In genomic region chr9:89874351-89875321, GRCh38 we compare ENCODE assay signal across 9 cellular contexts.
DNase-seq lines count a peak whose midpoint lies in the region; ATAC-seq and TF ChIP-seq lines count a peak whose summit lies in the region.
"Had no signal": no experiment of that assay in that cellular context is flagged by ENCODE, and none has a peak within 500 bp of the region (broad histone marks: within the 10 kb centered on the region; RNA-seq: fewer than 3 reads in every experiment).

No MANE protein-coding gene starts in this region.

- 63% methylated on average over 18 of the region's 18 CpGs for WGBS in hepatocyte (ENCODE audit: low lambda C conversion rate, missing lambda C conversion rate)
- WGBS in spleen, 5 donors, result 74 to 83% (median 81%) methylated on average over 14 to 18 of the region's 18 CpGs

- intact Hi-C loops in spleen (cut with DNase I; ENCODE audit: low total_unique reads), result no loop called here

- no peaks in the 10 kb centered on the region for H3K9me2 ChIP-seq in hepatocyte (replicated peaks; ENCODE audit: insufficient read depth)

- H3K79me2 ChIP-seq in hepatocyte, result no peaks in the 10 kb centered on the region

- H3K27me3 ChIP-seq in RWPE2 (ENCODE audit: insufficient read depth, poor library complexity, severe bottlenecking), result no peaks in the 10 kb centered on the region
- no peaks in the 10 kb centered on the region for H3K27me3 ChIP-seq in hepatocyte
- no peaks in the 10 kb centered on the region for H3K27me3 ChIP-seq in spleen (replicated peaks in 1 of 7)
- no peaks in the 10 kb centered on the region for H3K27me3 ChIP-seq in effector memory CD4-positive, alpha-beta T cell (replicated peaks; ENCODE audit: control insufficient read depth, insufficient read depth, low read length, poor library complexity, severe bottlenecking)

- DNase-seq in NCI-H1105 (lab: John Stamatoyannopoulos, UW), result peak; percentile 39
- DNase-seq in RWPE2 (ENCODE audit: low spot score), result peak; percentile 40
- no peak for DNase-seq in hepatocyte (ENCODE audit: low spot score)
- DNase-seq in spleen, result peak; percentile 64
- DNase-seq in effector memory CD4-positive, alpha-beta T cell, result no peak
- no peak for DNase-seq in SKM-1 (lab: John Stamatoyannopoulos, UW; ENCODE audit: unreplicated experiment)
- DNase-seq: stimulated activated naive B cell treated with anti-CD40 and anti-IgM and Interleukin-4, amounts not matched to agents 10 μg/mL and 1 μg/mL and 100 μg/mL, for 72 hours had no signal

- H3K36me3 ChIP-seq in RWPE2 (ENCODE audit: low read depth), result no peaks in the 10 kb centered on the region
- no peaks in the 10 kb centered on the region for H3K36me3 ChIP-seq in hepatocyte (replicated peaks; ENCODE audit: insufficient read depth, low read depth)
- H3K36me3 ChIP-seq in spleen, result no peaks in the 10 kb centered on the region
- H3K36me3 ChIP-seq in effector memory CD4-positive, alpha-beta T cell (ENCODE audit: control insufficient read depth, insufficient read depth, low read length), result no peaks in the 10 kb centered on the region

- ATAC-seq in RWPE2 (ENCODE audit: low read depth) (peak; percentile 13; the same call in 2 of the 3 replicates), HG02884 (IDR thresholded peaks at IDR 0.05; ENCODE audit: unreplicated experiment) (no peak)

- TF ChIP-seq CTCF in RWPE2 (IDR thresholded peaks at IDR 0.05; ENCODE audit: poor library complexity, severe bottlenecking) (no peak), hepatocyte (IDR thresholded peaks at IDR 0.05; ENCODE audit: poor library complexity) (no peak), spleen (IDR thresholded peaks at IDR 0.05 in 8 of 11, conservative IDR thresholded peaks at IDR 0.05 in 3 of 11) (no peak)

- H3K4me1 ChIP-seq in RWPE2 (ENCODE audit: insufficient read depth, poor library complexity, severe bottlenecking) (no peaks in the 10 kb centered on the region), hepatocyte (ENCODE audit: insufficient read depth) (peaks cover 26% of the 10 kb centered on the region), spleen (peaks cover 0 to 5% (median 0%) of the 10 kb centered on the region in 6 donors)
- no peaks in the 10 kb centered on the region for H3K4me1 ChIP-seq in effector memory CD4-positive, alpha-beta T cell (ENCODE audit: control insufficient read depth, insufficient read depth, low read length, poor library complexity, severe bottlenecking)

- no peak overlapping the region for H3K27ac ChIP-seq in RWPE2 (ENCODE audit: poor library complexity, severe bottlenecking)
- peak overlapping the region; percentile 34 for H3K27ac ChIP-seq in hepatocyte
- H3K27ac ChIP-seq in spleen, result peak overlapping the region in 2 of 8 donors; percentile 10 to 22
- H3K27ac ChIP-seq in effector memory CD4-positive, alpha-beta T cell (ENCODE audit: insufficient read depth, low read length, poor library complexity, severe bottlenecking), result no peak overlapping the region
- H3K27ac ChIP-seq: SK-N-MC had no signal

- H4K20me1 ChIP-seq in hepatocyte (ENCODE audit: insufficient read depth, poor library complexity, severe bottlenecking), result no peaks in the 10 kb centered on the region

- H3K9me3 ChIP-seq in RWPE2 (ENCODE audit: severe bottlenecking) (no peaks in the 10 kb centered on the region), hepatocyte (ENCODE audit: low read depth) (no peaks in the 10 kb centered on the region), spleen (no peaks in the 10 kb centered on the region)
- no peaks in the 10 kb centered on the region for H3K9me3 ChIP-seq in effector memory CD4-positive, alpha-beta T cell (ENCODE audit: control insufficient read depth, low read length)

- peak overlapping the region; percentile 46 for H3K4me2 ChIP-seq in hepatocyte

- H3K4me3 ChIP-seq in RWPE2 (ENCODE audit: severe bottlenecking) (no peak overlapping the region), hepatocyte (no peak overlapping the region), spleen (no peak overlapping the region)
- H3K4me3 ChIP-seq in effector memory CD4-positive, alpha-beta T cell (ENCODE audit: insufficient read depth, low read depth, low read length, poor library complexity, severe bottlenecking), result no peak overlapping the region
- H3K4me3 ChIP-seq: SK-N-MC had no signal

- no peak for TF ChIP-seq POLR2A in spleen (IDR thresholded peaks at IDR 0.05)

- no peak overlapping the region for H2AFZ ChIP-seq in hepatocyte

Comparison
In these comparisons a context has a peak if more than half of its experiments do, and no peak if none do; other contexts are left out.
1. DNase-seq: peak in NCI-H1105 (single experiment), RWPE2 (single experiment) and spleen (single experiment); none in hepatocyte (single experiment), effector memory CD4-positive, alpha-beta T cell (0 of 3) and SKM-1 (single experiment).